24 cellular contexts compared by ENCODE assay signal in the genomic region with DNA sequence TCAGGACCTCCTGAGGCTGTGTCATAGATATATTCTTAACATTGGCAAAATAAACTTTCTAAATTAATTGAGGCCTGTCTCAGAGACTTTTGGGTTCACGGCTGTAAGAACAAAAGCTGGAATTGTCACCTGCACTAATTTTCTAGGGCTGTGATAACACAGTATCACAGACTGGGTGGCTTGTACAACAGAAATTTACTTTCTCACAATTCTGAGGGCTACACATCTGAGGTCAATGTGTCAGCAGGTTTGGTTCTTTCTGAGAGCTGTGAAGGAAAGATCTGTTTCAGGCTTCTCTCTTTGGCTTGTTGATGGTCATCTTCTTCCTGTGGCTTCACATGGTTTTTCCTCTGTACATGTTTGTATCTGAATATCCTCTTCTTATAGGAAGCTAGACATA.
"Had no signal": no experiment of that assay in that cellular context is flagged by ENCODE, and none has a peak within 500 bp of the region (broad histone marks: within the 10 kb centered on the region; RNA-seq: fewer than 3 reads in every experiment).

No MANE protein-coding gene starts in this region.

- H3K9me3 ChIP-seq: colonic mucosa, esophagus squamous epithelium, gastrocnemius medialis, gastroesophageal sphincter had no signal

- H3K27ac ChIP-seq: colonic mucosa, coronary artery, dorsolateral prefrontal cortex, epithelial cell of prostate, esophagus muscularis mucosa, esophagus squamous epithelium, foreskin keratinocyte, gastrocnemius medialis, gastroesophageal sphincter, heart left ventricle had no signal

- H3K4me3 Mint-ChIP-seq: dendritic cell treated with granulocyte-macrophage colony-stimulating factor and Interleukin-4, amounts not matched to agents 40 ng/mL and 50 ng/mL, for 4 days; effector memory CD8-positive, alpha-beta T cell; endodermal cell had no signal

- H3K36me3 ChIP-seq: colonic mucosa, esophagus muscularis mucosa, esophagus squamous epithelium, gastrocnemius medialis, gastroesophageal sphincter, heart left ventricle had no signal

- H3K9me3 Mint-ChIP-seq: dendritic cell treated with granulocyte-macrophage colony-stimulating factor and Interleukin-4, amounts not matched to agents 40 ng/mL and 50 ng/mL, for 4 days; effector memory CD8-positive, alpha-beta T cell; endodermal cell had no signal

- H3K4me1 ChIP-seq: colonic mucosa, esophagus muscularis mucosa, esophagus squamous epithelium, foreskin keratinocyte, gastrocnemius medialis, gastroesophageal sphincter, heart left ventricle had no signal

- H3K27ac Mint-ChIP-seq: dendritic cell treated with granulocyte-macrophage colony-stimulating factor and Interleukin-4, amounts not matched to agents 40 ng/mL and 50 ng/mL, for 4 days; effector memory CD8-positive, alpha-beta T cell; endodermal cell had no signal

- ATAC-seq: effector memory CD8-positive, alpha-beta T cell; esophagus mucosa; foreskin keratinocyte; gastrocnemius medialis; gastroesophageal sphincter; heart left ventricle had no signal

- DNase-seq: colonic mucosa; cortex of kidney; dermis blood vessel endothelial cell; dorsolateral prefrontal cortex; effector CD4-positive, alpha-beta T cell; effector CD8-positive, alpha-beta T cell; effector memory CD4-positive, alpha-beta T cell; effector memory CD8-positive, alpha-beta T cell; endodermal cell; erythroblast; esophagus squamous epithelium; foreskin fibroblast; foreskin keratinocyte; foreskin melanocyte; gastrocnemius medialis; glutamatergic neuron; head of caudate nucleus; heart left ventricle had no signal

- H3K4me3 ChIP-seq: colonic mucosa, coronary artery, dorsolateral prefrontal cortex, esophagus muscularis mucosa, esophagus squamous epithelium, gastrocnemius medialis, gastroesophageal sphincter, heart left ventricle had no signal

- H3K27me3 ChIP-seq: colonic mucosa, dorsolateral prefrontal cortex, esophagus muscularis mucosa, esophagus squamous epithelium, gastrocnemius medialis, gastroesophageal sphincter had no signal

- H3K4me1 Mint-ChIP-seq: endodermal cell had no signal
